In the genomic region with DNA sequence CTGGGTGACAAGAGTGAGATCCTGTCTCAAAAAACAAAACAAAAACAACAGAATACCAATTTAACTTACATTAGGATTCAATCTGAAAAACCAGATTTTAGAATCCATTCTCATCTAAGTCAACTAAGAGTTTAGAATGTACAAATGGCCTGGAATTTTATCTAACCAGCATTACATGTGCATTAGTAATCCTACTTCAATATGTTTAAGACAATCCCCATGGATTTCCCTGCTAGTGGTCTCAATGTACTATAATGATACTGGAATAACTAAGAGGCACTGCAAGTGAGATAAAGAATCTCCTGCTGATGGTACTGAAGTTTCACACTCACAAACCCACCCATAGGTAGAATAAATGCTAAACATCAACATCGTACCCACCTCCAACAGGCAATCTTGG, we compare ENCODE assay signal across 1 cellular context.
TF ChIP-seq lines count a peak whose summit lies in the region.

No MANE protein-coding gene starts in this region.

TF ChIP-seq in IMR-90, 13 proteins besides CTCF, POLR2A, EP300 and RAD21 (continued from another document):
- TF ChIP-seq USF2 (IDR thresholded peaks at IDR 0.05; ENCODE audit: low read depth, low read length) = no peak
TF ChIP-seq in IMR-90: peak in this region for 0.
